ENCODE assay signal across 3 cellular contexts in genomic region chr20:43327234-43327633, GRCh38.
A peak's percentile ranks its signal among the peaks of the same experiment; 100 is the strongest.
DNase-seq lines count a peak whose midpoint lies in the region; ATAC-seq, FAIRE-seq and TF ChIP-seq lines count a peak whose summit lies in the region.
"Not testable (repeated sequence)": the region's sequence is repeated elsewhere in the genome, so short reads cannot be mapped to it uniquely, and the experiment has no call there.

No MANE protein-coding gene starts in this region.

- TF ChIP-seq RAD21 in K562 (CRISPR knock-in tag; conservative IDR thresholded peaks at IDR 0.05 in 1 of 2, IDR thresholded peaks at IDR 0.05 in 1 of 2), result not testable (repeated sequence)

- not testable (repeated sequence) for H3K4me2 ChIP-seq in K562 (ENCODE audit: insufficient read depth, low read length)

- H3K27ac ChIP-seq in HEK293 (ENCODE audit: extremely low read depth, low read depth, low read length); K562 (ENCODE audit: extremely low read depth, low read depth, low read length): not testable (repeated sequence)

- POLR2A ChIA-PET in HEK293 (lab: Yijun Ruan, JAX), result not testable (repeated sequence)
- POLR2A ChIA-PET in K562 (lab: Yijun Ruan, JAX), result interaction anchor here (0.7 kb wide), 1 partner anchor 207 kb away, joined by 3 read pairs; no protein-coding TSS in a partner anchor

- H3K27me3 ChIP-seq in K562 (ENCODE audit: control insufficient read depth in 2 of 2, insufficient read depth in 2 of 2, low read length in 2 of 2), result peaks cover 0 to 13% of the 10 kb centered on the region in 2 experiments; a peak in 1 of 5 replicates

- CTCF ChIA-PET in HEK293 (lab: Yijun Ruan, JAX); K562 (lab: Yijun Ruan, JAX; ENCODE audit: low intra/inter-chr PET ratio): not testable (repeated sequence)

- not testable (repeated sequence) for H4K20me1 ChIP-seq in K562 (replicated peaks; ENCODE audit: control insufficient read depth, insufficient read depth, low read length)

- H3K9me3 ChIP-seq in HEK293 (ENCODE audit: control insufficient read depth, insufficient read depth, low read depth, low read length); K562 (replicated peaks; ENCODE audit: control insufficient read depth, insufficient read depth, low read depth, low read length): not testable (repeated sequence)

- not testable (repeated sequence) for H3K4me1 ChIP-seq in HEK293 (ENCODE audit: control insufficient read depth, insufficient read depth, low read length); K562 (replicated peaks in 1 of 2; ENCODE audit: control insufficient read depth in 2 of 2, insufficient read depth in 2 of 2, low read length in 2 of 2)

- not testable (repeated sequence) for TF ChIP-seq POLR2A in K562 (conservative IDR thresholded peaks at IDR 0.05)

- in situ Hi-C loops in K562 (cut with MboI), result not testable (repeated sequence)

- H3K9ac ChIP-seq in K562 (ENCODE audit: insufficient read depth in 1 of 2, low read depth in 2 of 2, low read length in 2 of 2), result not testable (repeated sequence)

- TF ChIP-seq CTCF in HEK293 (tag by site-specific recombination; IDR thresholded peaks at IDR 0.05); K562 (IDR thresholded peaks at IDR 0.05 in 2 of 3, conservative IDR thresholded peaks at IDR 0.05 in 1 of 3; ENCODE audit: insufficient read depth in 2 of 3, low read depth in 1 of 3, low read length in 3 of 3): not testable (repeated sequence)

- H2AFZ ChIP-seq in K562 (ENCODE audit: low read depth, low read length), result not testable (repeated sequence)

- not testable (repeated sequence) for H3K79me2 ChIP-seq in K562 (ENCODE audit: control insufficient read depth, insufficient read depth, low read length)

- not testable (repeated sequence) for H3K36me3 ChIP-seq in HEK293 (ENCODE audit: control insufficient read depth in 2 of 2, insufficient read depth in 1 of 2, low read length in 2 of 2); K562 (ENCODE audit: control insufficient read depth, insufficient read depth, low read length)

- FAIRE-seq in K562 (lab: Jason Lieb, UNC), result not testable (repeated sequence)

- ATAC-seq in K562, result not testable (repeated sequence)

- intact Hi-C loops in K562 (cut with micrococcal nuclease), result not testable (repeated sequence)

- H3K4me3 ChIP-seq in HEK293 (ENCODE audit: low read depth, low read length); K562: not testable (repeated sequence)

- not testable (repeated sequence) for BruUV-seq in K562 (replicated peaks; lab: Mats Ljungman, UMichigan)

- H3K9me1 ChIP-seq in K562 (ENCODE audit: control insufficient read depth, insufficient read depth, low read length), result not testable (repeated sequence)

- 15% methylated on average over 4 of the region's 4 CpGs for WGBS in K562 (ENCODE audit: insufficient coverage, low coverage, missing lambda C conversion rate)

- not testable (repeated sequence) for TF ChIP-seq EP300 in K562 (IDR thresholded peaks at IDR 0.05; ENCODE audit: low read length)

- DNase-seq in K562 (ENCODE audit: extremely low read depth in 1 of 4, low spot score in 3 of 4), result not testable (repeated sequence)
- peak; percentile 24 for DNase-seq in mesenteric fat pad (ENCODE audit: low spot score)

TF ChIP-seq in HEK293, 187 proteins besides CTCF, POLR2A, EP300 and RAD21:
- peak; percentile 77 for TF ChIP-seq ZNF146 (tag by site-specific recombination; IDR thresholded peaks at IDR 0.05)
TF ChIP-seq in HEK293: peak in this region for 1; not testable (repeated sequence) for 186.

TF ChIP-seq in K562, 482 proteins besides CTCF, POLR2A, EP300 and RAD21:
- TF ChIP-seq BCOR (IDR thresholded peaks at IDR 0.05), result 0 out of 2 replicates have a peak, but pooled peaks have one; percentile 29
- TF ChIP-seq RBM25 (IDR thresholded peaks at IDR 0.05; ENCODE audit: low read depth, low read length, severe bottlenecking), result peak; percentile 53
- TF ChIP-seq ZNF146 (CRISPR knock-in tag; IDR thresholded peaks at IDR 0.05; ENCODE audit: unreplicated experiment), result peak; percentile 93
